15 cellular contexts compared by ENCODE assay signal in the genomic region with DNA sequence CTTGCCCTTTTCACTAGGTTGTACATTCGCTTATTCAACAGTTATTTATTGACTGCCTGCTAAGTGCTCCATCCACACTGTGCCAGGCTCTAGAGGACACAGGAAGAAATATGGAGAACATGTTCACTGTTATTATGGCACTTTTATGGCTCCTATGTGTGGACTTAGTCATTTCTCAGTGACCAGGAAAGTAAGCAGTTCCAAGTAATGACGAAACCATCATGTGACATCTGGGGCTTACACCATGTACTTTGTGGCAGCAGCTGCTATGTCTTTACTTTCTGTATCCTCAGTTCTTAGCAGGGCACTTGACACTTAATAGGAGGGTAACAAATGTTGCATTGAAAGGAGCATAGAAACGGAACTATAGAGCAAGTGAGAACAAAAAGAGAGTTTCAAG.
DNase-seq lines count a peak whose midpoint lies in the region; ATAC-seq, FAIRE-seq and TF ChIP-seq lines count a peak whose summit lies in the region.
"Had no signal": no experiment of that assay in that cellular context is flagged by ENCODE, and none has a peak within 500 bp of the region (broad histone marks: within the 10 kb centered on the region; RNA-seq: fewer than 3 reads in every experiment).

No MANE protein-coding gene starts in this region.

- H3K36me3 Mint-ChIP-seq in activated T-helper 2 cell treated with anti-CD3 and anti-CD28 coated beads, Interferon-gamma antibody, Interleukin-2, Interleukin-4, amounts not matched to agents 10 μg/mL and 5 μg/mL and 100 μg/mL, durations not matched to agents 14 hours and 24 hours and 36 hours (ENCODE audit: low read depth): no peaks in the 10 kb centered on the region
- H3K36me3 Mint-ChIP-seq: T-cell had no signal

- H3K9me3 Mint-ChIP-seq in activated T-helper 2 cell treated with anti-CD3 and anti-CD28 coated beads, Interferon-gamma antibody, Interleukin-2, Interleukin-4, amounts not matched to agents 10 μg/mL and 5 μg/mL and 100 μg/mL, durations not matched to agents 14 hours and 24 hours and 36 hours: no peaks in the 10 kb centered on the region
- H3K9me3 Mint-ChIP-seq: T-cell had no signal

- intact Hi-C loops in activated T-helper 2 cell treated with anti-CD3 and anti-CD28 coated beads, Interferon-gamma antibody, Interleukin-2, Interleukin-4, amounts not matched to agents 10 μg/mL and 5 μg/mL and 100 μg/mL, durations not matched to agents 14 hours and 24 hours and 36 hours (cut with micrococcal nuclease): no loop called here

- no peaks in the 10 kb centered on the region for H3K4me1 ChIP-seq in small intestine (ENCODE audit: control insufficient read depth in 2 of 2, insufficient read depth in 1 of 2, low read depth in 1 of 2, low read length in 1 of 2)

- FAIRE-seq in small intestine (lab: Jason Lieb, UNC): no peak
- FAIRE-seq: H1 had no signal

- DNase-seq in NCI-H82 (lab: John Stamatoyannopoulos, UW) (peak; percentile 35), NCI-H82 treated with DMSO at 0.1 percent for 48 hours (lab: John Stamatoyannopoulos, UW; ENCODE audit: unreplicated experiment) (no peak), MV-4-11 (lab: John Stamatoyannopoulos, UW) (peak; percentile 52), fibroblast of the aortic adventitia (ENCODE audit: low read depth) (peak; percentile 14), small intestine (peak; percentile 48)
- no peak for DNase-seq in activated T-helper 2 cell treated with anti-CD3 and anti-CD28 coated beads, Interferon-gamma antibody, Interleukin-2, Interleukin-4, amounts not matched to agents 10 μg/mL and 5 μg/mL and 100 μg/mL, durations not matched to agents 14 hours and 24 hours and 36 hours (ENCODE audit: low spot score)
- DNase-seq in activated naive CD4-positive, alpha-beta T cell (lab: John Stamatoyannopoulos, UW): no peak
- DNase-seq: amniotic stem cell, NCI-H2081 treated with DMSO at 0.1 percent for 48 hours, T-cell had no signal

- no peaks in the 10 kb centered on the region for H3K36me3 ChIP-seq in small intestine (ENCODE audit: control insufficient read depth in 2 of 2, insufficient read depth in 2 of 2, low read length in 2 of 2)

- no peak overlapping the region for H3K27ac Mint-ChIP-seq in activated T-helper 2 cell treated with anti-CD3 and anti-CD28 coated beads, Interferon-gamma antibody, Interleukin-2, Interleukin-4, amounts not matched to agents 10 μg/mL and 5 μg/mL and 100 μg/mL, durations not matched to agents 14 hours and 24 hours and 36 hours
- H3K27ac Mint-ChIP-seq: T-cell had no signal

- H3K9me3 ChIP-seq in small intestine (ENCODE audit: control insufficient read depth, low read depth): no peaks in the 10 kb centered on the region

- no peak overlapping the region for H3K4me3 ChIP-seq in fibroblast of the aortic adventitia (ENCODE audit: low read depth, low read length)
- no peak overlapping the region for H3K4me3 ChIP-seq in small intestine (ENCODE audit: low read depth in 1 of 2, low read length in 2 of 2)
- H3K4me3 ChIP-seq: coronary artery, skin epidermis had no signal

- no peak overlapping the region for H3K4me3 Mint-ChIP-seq in activated T-helper 2 cell treated with anti-CD3 and anti-CD28 coated beads, Interferon-gamma antibody, Interleukin-2, Interleukin-4, amounts not matched to agents 10 μg/mL and 5 μg/mL and 100 μg/mL, durations not matched to agents 14 hours and 24 hours and 36 hours (ENCODE audit: low read depth)
- H3K4me3 Mint-ChIP-seq: T-cell had no signal

- peaks cover 4% of the 10 kb centered on the region for H3K4me1 Mint-ChIP-seq in activated T-helper 2 cell treated with anti-CD3 and anti-CD28 coated beads, Interferon-gamma antibody, Interleukin-2, Interleukin-4, amounts not matched to agents 10 μg/mL and 5 μg/mL and 100 μg/mL, durations not matched to agents 14 hours and 24 hours and 36 hours (ENCODE audit: low read depth)
- H3K4me1 Mint-ChIP-seq: T-cell had no signal

- no peak for TF ChIP-seq CTCF in fibroblast of the aortic adventitia (IDR thresholded peaks at IDR 0.05; ENCODE audit: insufficient read depth, low read length)

- H3K27ac ChIP-seq in small intestine (ENCODE audit: low read depth in 1 of 2, low read length in 1 of 2): no peak overlapping the region
- H3K27ac ChIP-seq: coronary artery, skin epidermis had no signal

- H3K27me3 Mint-ChIP-seq in activated T-helper 2 cell treated with anti-CD3 and anti-CD28 coated beads, Interferon-gamma antibody, Interleukin-2, Interleukin-4, amounts not matched to agents 10 μg/mL and 5 μg/mL and 100 μg/mL, durations not matched to agents 14 hours and 24 hours and 36 hours (ENCODE audit: low read depth): peaks cover 28% of the 10 kb centered on the region

- WGBS in small intestine, 3 donors: 51 to 69% (median 68%) methylated on average over 3 of the region's 3 CpGs

- ATAC-seq in HG03039 (IDR thresholded peaks at IDR 0.05; ENCODE audit: unreplicated experiment): no peak
- ATAC-seq: esophagus mucosa, T-cell had no signal

- H3K27me3 ChIP-seq in small intestine (ENCODE audit: control insufficient read depth in 2 of 2, insufficient read depth in 2 of 2, low read length in 2 of 2): no peaks in the 10 kb centered on the region

Comparison
In these comparisons a context has a peak if more than half of its experiments do, and no peak if none do; other contexts are left out.
1. DNase-seq: peak in NCI-H82 (single experiment), MV-4-11 (single experiment), fibroblast of the aortic adventitia (single experiment) and small intestine (single experiment); none in NCI-H82 treated with DMSO at 0.1 percent for 48 hours (single experiment), activated T-helper 2 cell treated with anti-CD3 and anti-CD28 coated beads, Interferon-gamma antibody, Interleukin-2, Interleukin-4, amounts not matched to agents 10 μg/mL and 5 μg/mL and 100 μg/mL, durations not matched to agents 14 hours and 24 hours and 36 hours (single experiment) and activated naive CD4-positive, alpha-beta T cell (0 of 4).